18 cellular contexts compared by ENCODE assay signal in the genomic region with DNA sequence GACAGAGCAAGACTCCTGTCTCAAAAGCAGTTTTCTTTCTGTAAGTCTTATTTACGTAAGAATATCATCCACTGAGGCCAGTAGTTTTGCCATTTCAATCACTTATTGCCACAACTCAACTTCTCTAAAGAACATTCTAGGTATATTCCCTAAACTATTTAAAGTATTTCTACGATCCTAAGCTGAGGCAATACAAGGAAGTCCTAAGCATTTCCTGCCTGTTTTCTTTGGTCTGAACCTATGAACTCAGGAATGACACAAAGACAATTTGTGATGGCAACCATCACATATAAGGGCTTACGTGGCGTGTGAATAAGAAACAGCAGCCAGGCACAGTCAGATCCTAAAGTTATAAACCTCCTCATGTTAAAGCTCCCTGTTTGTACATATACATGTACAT. TPM values are rescaled to one million over a fixed set of nuclear protein-coding genes. Genes with fewer than 3 reads are reported as not detected.
DNase-seq lines count a peak whose midpoint lies in the region; ATAC-seq and TF ChIP-seq lines count a peak whose summit lies in the region.
"Had no signal": no experiment of that assay in that cellular context is flagged by ENCODE, and none has a peak within 500 bp of the region (broad histone marks: within the 10 kb centered on the region; RNA-seq: fewer than 3 reads in every experiment).

No MANE protein-coding gene starts in this region.

- no peak overlapping the region for H3K27ac ChIP-seq in caudate nucleus (ENCODE audit: low read depth, low read length)
- H3K27ac ChIP-seq: hepatocyte had no signal

- no peak for DNase-seq in Caco-2
- no peak for DNase-seq in T-helper 17 cell
- DNase-seq in iris pigment epithelial cell (ENCODE audit: low read depth), result peak; percentile 82
- DNase-seq in stimulated activated effector memory CD8-positive, alpha-beta T cell treated with anti-CD3 and anti-CD28 coated beads, Interleukin-12 subunit alpha, Interleukin-12 subunit beta, amount 100 ng/mL, for 72 hours (ENCODE audit: low spot score in 2 of 2), result no peak
- DNase-seq in stimulated activated naive CD8-positive, alpha-beta T cell treated with anti-CD3 and anti-CD28 coated beads, Interleukin-15, Interleukin-2, amounts not matched to agents 100 U/mL and 50 U/mL, for 24 hours, result no peak
- no peak for DNase-seq in caudate nucleus (lab: John Stamatoyannopoulos, UW)
- DNase-seq in NCI-H345 (lab: John Stamatoyannopoulos, UW), result no peak
- DNase-seq in activated CD8-positive, alpha-beta memory T cell treated with anti-CD3 and anti-CD28 coated beads, Interleukin-2, amount 50 U/mL, for 4 hours, result no peak
- DNase-seq: activated CD4-positive, alpha-beta T cell treated with anti-CD3 and anti-CD28 coated beads, Interleukin-2, amount 10 ng/mL, durations not matched to agents 24 days and 14 days; activated effector memory CD4-positive, alpha-beta T cell treated with Interleukin-2 at 50 U/mL for 16 hours; activated naive CD8-positive, alpha-beta T cell treated with anti-CD3 and anti-CD28 coated beads, Interleukin-2, amount 50 U/mL, for 24 hours; immature natural killer cell; NCI-H1417; NCI-H510A treated with DMSO at 0.1 percent for 48 hours had no signal

- H3K27me3 ChIP-seq in Caco-2 (replicated peaks; ENCODE audit: control insufficient read depth, insufficient read depth, low read length), result no peaks in the 10 kb centered on the region
- H3K27me3 ChIP-seq: breast epithelium, hepatocyte, Peyer's patch had no signal

- peaks cover 6% of the 10 kb centered on the region for H3K36me3 ChIP-seq in Caco-2 (ENCODE audit: control insufficient read depth, insufficient read depth, low read length)
- H3K36me3 ChIP-seq: breast epithelium had no signal

- no peak for TF ChIP-seq CTCF in Caco-2 (IDR thresholded peaks at IDR 0.05; ENCODE audit: insufficient read depth in 1 of 2, low read depth in 1 of 2, low read length in 1 of 2, severe bottlenecking in 1 of 2, unreplicated experiment in 1 of 2)

- H3K36me3 Mint-ChIP-seq in Caco-2 (ENCODE audit: insufficient read depth, unreplicated experiment) (peaks cover 94% of the 10 kb centered on the region), T-helper 17 cell (ENCODE audit: low read depth) (peaks cover 27% of the 10 kb centered on the region)
- H3K36me3 Mint-ChIP-seq in stimulated activated effector memory CD8-positive, alpha-beta T cell treated with anti-CD3 and anti-CD28 coated beads, Interleukin-12 subunit alpha, Interleukin-12 subunit beta, amount 100 ng/mL, for 72 hours, result peaks cover 100% of the 10 kb centered on the region

- H3K4me3 ChIP-seq in Caco-2 (ENCODE audit: low read depth, low read length), result no peak overlapping the region
- H3K4me3 ChIP-seq: breast epithelium, hepatocyte, mucosa of descending colon, Peyer's patch had no signal

- no peak for ATAC-seq in T-helper 17 cell
- ATAC-seq in stimulated activated effector memory CD8-positive, alpha-beta T cell treated with anti-CD3 and anti-CD28 coated beads, Interleukin-12 subunit alpha, Interleukin-12 subunit beta, amount 100 ng/mL, for 72 hours, result no peak
- ATAC-seq in stimulated activated naive CD8-positive, alpha-beta T cell treated with anti-CD3 and anti-CD28 coated beads, Interleukin-15, Interleukin-2, amounts not matched to agents 100 U/mL and 50 U/mL, for 24 hours, result no peak
- ATAC-seq: activated naive CD8-positive, alpha-beta T cell treated with anti-CD3 and anti-CD28 coated beads, Interleukin-2, amount 50 U/mL, for 24 hours had no signal

- intact Hi-C loops in Caco-2 (cut with micrococcal nuclease; ENCODE audit: unreplicated experiment), result no loop called here

- H3K4me1 ChIP-seq in Caco-2, result no peaks in the 10 kb centered on the region
- H3K4me1 ChIP-seq: breast epithelium, Peyer's patch had no signal

- POLR2A ChIA-PET in Caco-2 (lab: Charles Lee), result interaction anchor here (0.8 kb wide), 1 partner anchor 21 kb away, joined by 3 read pairs; no protein-coding TSS in a partner anchor

- no peaks in the 10 kb centered on the region for H3K4me1 Mint-ChIP-seq in Caco-2 (ENCODE audit: low read depth, unreplicated experiment)
- peaks cover 44% of the 10 kb centered on the region for H3K4me1 Mint-ChIP-seq in T-helper 17 cell
- H3K4me1 Mint-ChIP-seq in stimulated activated effector memory CD8-positive, alpha-beta T cell treated with anti-CD3 and anti-CD28 coated beads, Interleukin-12 subunit alpha, Interleukin-12 subunit beta, amount 100 ng/mL, for 72 hours, result peaks cover 42% of the 10 kb centered on the region

- H3K9me3 ChIP-seq in Caco-2 (no peaks in the 10 kb centered on the region), T-helper 17 cell (ENCODE audit: control insufficient read depth, low read length, poor library complexity, severe bottlenecking) (no peaks in the 10 kb centered on the region)
- H3K9me3 ChIP-seq: breast epithelium, mucosa of descending colon, Peyer's patch had no signal

- CTCF ChIA-PET in Caco-2 (lab: Charles Lee), result no interaction called here

- BruUV-seq in Caco-2 (replicated peaks; lab: Mats Ljungman, UMichigan), result no TSS peak

- H3K27ac Mint-ChIP-seq in Caco-2 (ENCODE audit: unreplicated experiment), result peak overlapping the region; percentile 5
- peak overlapping the region; percentile 93 for H3K27ac Mint-ChIP-seq in T-helper 17 cell
- H3K27ac Mint-ChIP-seq in stimulated activated effector memory CD8-positive, alpha-beta T cell treated with anti-CD3 and anti-CD28 coated beads, Interleukin-12 subunit alpha, Interleukin-12 subunit beta, amount 100 ng/mL, for 72 hours, result peak overlapping the region; percentile 78
- H3K27ac Mint-ChIP-seq: activated CD4-positive, alpha-beta T cell treated with anti-CD3 and anti-CD28 coated beads, Interleukin-2, amount 10 ng/mL, durations not matched to agents 24 days and 14 days; activated naive CD8-positive, alpha-beta T cell treated with anti-CD3 and anti-CD28 coated beads, Interleukin-2, amount 50 U/mL, for 24 hours had no signal

- H3K4me3 Mint-ChIP-seq in Caco-2 (ENCODE audit: unreplicated experiment), result no peak overlapping the region
- H3K4me3 Mint-ChIP-seq in T-helper 17 cell, result no peak overlapping the region
- H3K4me3 Mint-ChIP-seq in stimulated activated effector memory CD8-positive, alpha-beta T cell treated with anti-CD3 and anti-CD28 coated beads, Interleukin-12 subunit alpha, Interleukin-12 subunit beta, amount 100 ng/mL, for 72 hours, result no peak overlapping the region
- H3K4me3 Mint-ChIP-seq: activated CD4-positive, alpha-beta T cell treated with anti-CD3 and anti-CD28 coated beads, Interleukin-2, amount 10 ng/mL, durations not matched to agents 24 days and 14 days; activated naive CD8-positive, alpha-beta T cell treated with anti-CD3 and anti-CD28 coated beads, Interleukin-2, amount 50 U/mL, for 24 hours; immature natural killer cell had no signal

- H3K27me3 Mint-ChIP-seq in Caco-2 (ENCODE audit: insufficient read depth, unreplicated experiment) (no peaks in the 10 kb centered on the region), T-helper 17 cell (no peaks in the 10 kb centered on the region)
- H3K27me3 Mint-ChIP-seq: activated CD4-positive, alpha-beta T cell treated with anti-CD3 and anti-CD28 coated beads, Interleukin-2, amount 10 ng/mL, durations not matched to agents 24 days and 14 days; activated naive CD8-positive, alpha-beta T cell treated with anti-CD3 and anti-CD28 coated beads, Interleukin-2, amount 50 U/mL, for 24 hours had no signal

- no peaks in the 10 kb centered on the region for H3K9me3 Mint-ChIP-seq in Caco-2 (ENCODE audit: unreplicated experiment)
- no peaks in the 10 kb centered on the region for H3K9me3 Mint-ChIP-seq in stimulated activated effector memory CD8-positive, alpha-beta T cell treated with anti-CD3 and anti-CD28 coated beads, Interleukin-12 subunit alpha, Interleukin-12 subunit beta, amount 100 ng/mL, for 72 hours
- H3K9me3 Mint-ChIP-seq: activated CD4-positive, alpha-beta T cell treated with anti-CD3 and anti-CD28 coated beads, Interleukin-2, amount 10 ng/mL, durations not matched to agents 24 days and 14 days; activated naive CD8-positive, alpha-beta T cell treated with anti-CD3 and anti-CD28 coated beads, Interleukin-2, amount 50 U/mL, for 24 hours had no signal

RNA-seq across cellular contexts. Expression of a gene that starts 14.2 kb away (rescaled TPM):
- 103 and 108 TPM in 2 replicates for total RNA-seq in Caco-2 (2022)
- total RNA-seq in T-helper 17 cell, result 100 to 1,000 TPM; 418 to 474 TPM

RNA-seq across cellular contexts. Expression of a gene that starts 44.4 kb away (rescaled TPM):
- total RNA-seq in Caco-2 (2022), result 26.5 and 29.6 TPM in 2 replicates
- total RNA-seq in T-helper 17 cell, result 100 to 1,000 TPM; 462 to 497 TPM

Comparison
In these comparisons a context has a peak if more than half of its experiments do, and no peak if none do; other contexts are left out.
1. H3K27ac Mint-ChIP-seq: peak in every context shown above with its lines; median percentile 93 in T-helper 17 cell; 78 in stimulated activated effector memory CD8-positive, alpha-beta T cell treated with anti-CD3 and anti-CD28 coated beads, Interleukin-12 subunit alpha, Interleukin-12 subunit beta, amount 100 ng/mL, for 72 hours; 5 in Caco-2.
2. RNA of a gene that starts 44.4 kb away (total RNA-seq): 462 to 497 TPM in T-helper 17 cell; 26.5 to 29.6 TPM in Caco-2; every median in the first group is over 10 times any median in the second.